Comparison of ENCODE assay signal across 25 cellular contexts in the genomic region with DNA sequence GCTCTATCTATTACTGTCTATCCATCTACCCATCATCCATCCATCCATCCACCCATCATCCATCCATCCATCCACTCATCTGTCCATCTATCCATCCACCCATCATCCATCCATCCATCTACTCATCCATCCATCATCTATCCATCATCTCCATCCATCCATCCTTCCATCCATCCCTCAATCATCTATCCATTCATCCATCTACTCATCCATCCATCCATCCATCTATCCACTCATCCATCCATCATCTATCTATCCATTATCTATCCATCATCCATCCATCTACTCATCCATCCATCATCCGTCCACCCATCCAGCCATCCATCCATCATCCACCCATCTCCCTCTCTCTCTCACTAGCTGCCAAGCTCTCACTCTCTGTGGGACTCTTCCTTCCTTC. TPM values are rescaled to one million over a fixed set of nuclear protein-coding genes. Genes with fewer than 3 reads are reported as not detected.
A peak's percentile ranks its signal among the peaks of the same experiment; 100 is the strongest.
DNase-seq lines count a peak whose midpoint lies in the region; ATAC-seq and TF ChIP-seq lines count a peak whose summit lies in the region.
"Had no signal": no experiment of that assay in that cellular context is flagged by ENCODE, and none has a peak within 500 bp of the region (broad histone marks: within the 10 kb centered on the region; RNA-seq: fewer than 3 reads in every experiment).

No MANE protein-coding gene starts in this region.

- BruUV-seq in IMR-90 (replicated peaks; lab: Mats Ljungman, UMichigan) = no TSS peak

- TF ChIP-seq CTCF in IMR-90 (conservative IDR thresholded peaks at IDR 0.05; ENCODE audit: low read depth, low read length) = no peak
- no peak for TF ChIP-seq CTCF in endothelial cell (IDR thresholded peaks at IDR 0.05; ENCODE audit: unreplicated experiment)

- TF ChIP-seq POLR2A in IMR-90 (IDR thresholded peaks at IDR 0.05; ENCODE audit: low read depth, low read length) = no peak

- H3K4me3 ChIP-seq in IMR-90 (ENCODE audit: insufficient read depth, low read depth, low read length) = no peak overlapping the region
- H3K4me3 ChIP-seq: GM23248, SJSA1 had no signal

- H3K4me2 ChIP-seq in IMR-90 (ENCODE audit: low read depth, low read length) = no peak overlapping the region

- no peak overlapping the region for H2BK20ac ChIP-seq in IMR-90 (ENCODE audit: low read depth, low read length)

- H4K5ac ChIP-seq in IMR-90 (ENCODE audit: low read depth, low read length) = no peak overlapping the region

- H2AK5ac ChIP-seq in IMR-90 (ENCODE audit: low read depth, low read length) = no peak overlapping the region

- POLR2A ChIA-PET in IMR-90 (lab: Charles Lee; ENCODE audit: unreplicated experiment) = no interaction called here

- no peak overlapping the region for H3K9ac ChIP-seq in IMR-90 (ENCODE audit: low read depth, low read length)
- H3K9ac ChIP-seq: GM23248 had no signal

- H2AFZ ChIP-seq in IMR-90 (replicated peaks; ENCODE audit: low read length, poor library complexity) = no peak overlapping the region
- H2AFZ ChIP-seq: GM23248 had no signal

- H3K9me1 ChIP-seq in IMR-90 (ENCODE audit: insufficient read depth, low read length) = no peaks in the 10 kb centered on the region; the same call in 1 of the 2 replicates

- H3K9me3 Mint-ChIP-seq in stimulated activated naive CD8-positive, alpha-beta T cell treated with anti-CD3 and anti-CD28 coated beads, Interleukin-15, amount 100 ng/mL, for 72 hours = no peaks in the 10 kb centered on the region
- no peaks in the 10 kb centered on the region for H3K9me3 Mint-ChIP-seq in endothelial cell (ENCODE audit: unreplicated experiment)
- H3K9me3 Mint-ChIP-seq: IgD-negative memory B cell had no signal

- dilution Hi-C loops in IMR-90 (cut with HindIII; ENCODE audit: low sequenced_read_pairs, unreplicated experiment) = no loop called here

- H3K27me3 Mint-ChIP-seq in stimulated activated naive CD8-positive, alpha-beta T cell treated with anti-CD3 and anti-CD28 coated beads, Interleukin-15, amount 100 ng/mL, for 72 hours = no peaks in the 10 kb centered on the region
- peaks cover 3% of the 10 kb centered on the region for H3K27me3 Mint-ChIP-seq in endothelial cell (ENCODE audit: unreplicated experiment)
- H3K27me3 Mint-ChIP-seq: B cell, IgD-negative memory B cell had no signal

- no peaks in the 10 kb centered on the region for H3K9me3 ChIP-seq in IMR-90 (ENCODE audit: control insufficient read depth, insufficient read depth, low read length)
- H3K9me3 ChIP-seq: SJSA1 had no signal

- no peak overlapping the region for H3K18ac ChIP-seq in IMR-90 (ENCODE audit: low read depth, low read length)

- H3K4me1 Mint-ChIP-seq in stimulated activated naive CD8-positive, alpha-beta T cell treated with anti-CD3 and anti-CD28 coated beads, Interleukin-15, amount 100 ng/mL, for 72 hours = peaks cover 4% of the 10 kb centered on the region
- H3K4me1 Mint-ChIP-seq in endothelial cell (ENCODE audit: unreplicated experiment) = no peaks in the 10 kb centered on the region
- H3K4me1 Mint-ChIP-seq: B cell, IgD-negative memory B cell had no signal

- intact Hi-C loops in IMR-90 (cut with micrococcal nuclease) = no loop called here

- H3K27ac ChIP-seq in IMR-90 (ENCODE audit: insufficient read depth, low read length) = no peak overlapping the region
- H3K27ac ChIP-seq: C4-2B, GM23248, SJSA1 had no signal

- H3K36me3 ChIP-seq in IMR-90 (ENCODE audit: control insufficient read depth, insufficient read depth, low read length) = peaks cover 38% of the 10 kb centered on the region

- no peak for DNase-seq in stimulated activated naive CD8-positive, alpha-beta T cell treated with anti-CD3 and anti-CD28 coated beads, Interleukin-15, amount 100 ng/mL, for 72 hours
- no peak for DNase-seq in stimulated activated naive CD8-positive, alpha-beta T cell treated with anti-CD3 and anti-CD28 coated beads, Interleukin-15, Interleukin-2, amounts not matched to agents 100 U/mL and 50 U/mL, for 24 hours
- DNase-seq in IMR-90 (no peak), endothelial cell (ENCODE audit: low spot score) (no peak), AG08395 (ENCODE audit: low spot score) (no peak), NCI-H2196 (lab: John Stamatoyannopoulos, UW; ENCODE audit: unreplicated experiment) (no peak)
- DNase-seq: Calu3, DMS79 treated with DMSO at 0.1 percent for 48 hours, GF-D8, GM23248, H7, NCI-H1092, NCI-H1417 treated with DMSO at 0.1 percent for 48 hours, NCI-H1694 treated with DMSO at 0.1 percent for 48 hours, NCI-H2081, NCI-H226, NCI-H510A, NCI-H69, Right ventricle myocardium superior, RPMI8226 had no signal

- no peak overlapping the region for H3K4me3 Mint-ChIP-seq in stimulated activated naive CD8-positive, alpha-beta T cell treated with anti-CD3 and anti-CD28 coated beads, Interleukin-15, amount 100 ng/mL, for 72 hours
- peak overlapping the region; percentile 9 for H3K4me3 Mint-ChIP-seq in endothelial cell (ENCODE audit: unreplicated experiment)
- H3K4me3 Mint-ChIP-seq: B cell, IgD-negative memory B cell had no signal

- no peak overlapping the region for H2BK15ac ChIP-seq in IMR-90 (ENCODE audit: low read depth, low read length)

- H4K91ac ChIP-seq in IMR-90 (ENCODE audit: insufficient read depth, low read depth, low read length) = no peak overlapping the region

- ATAC-seq in stimulated activated naive CD8-positive, alpha-beta T cell treated with anti-CD3 and anti-CD28 coated beads, Interleukin-15, amount 100 ng/mL, for 72 hours = no peak
- no peak for ATAC-seq in stimulated activated naive CD8-positive, alpha-beta T cell treated with anti-CD3 and anti-CD28 coated beads, Interleukin-15, Interleukin-2, amounts not matched to agents 100 U/mL and 50 U/mL, for 24 hours
- ATAC-seq in IMR-90 (ENCODE audit: low read depth) = no peak
- no peak for ATAC-seq in HG02870 (IDR thresholded peaks at IDR 0.05; ENCODE audit: unreplicated experiment)

- H3K23ac ChIP-seq in IMR-90 (ENCODE audit: low read depth, low read length) = no peak overlapping the region

- H2BK120ac ChIP-seq in IMR-90 (ENCODE audit: low read depth, low read length) = no peak overlapping the region

- H3K27me3 ChIP-seq in IMR-90 (ENCODE audit: control insufficient read depth, insufficient read depth, low read length) = no peaks in the 10 kb centered on the region
- H3K27me3 ChIP-seq: SJSA1 had no signal

- H3K36me3 Mint-ChIP-seq in endothelial cell (ENCODE audit: low read depth, unreplicated experiment) = peaks cover 11% of the 10 kb centered on the region

- peak overlapping the region; percentile 26 for H2BK5ac ChIP-seq in IMR-90 (ENCODE audit: low read depth, low read length, poor library complexity, severe bottlenecking)

- H3K4me1 ChIP-seq in IMR-90 (ENCODE audit: control insufficient read depth, insufficient read depth, low read length) = no peaks in the 10 kb centered on the region
- H3K4me1 ChIP-seq: SJSA1 had no signal

- no peak for TF ChIP-seq RAD21 in IMR-90 (IDR thresholded peaks at IDR 0.05; ENCODE audit: low read length)

- H3K27ac Mint-ChIP-seq in stimulated activated naive CD8-positive, alpha-beta T cell treated with anti-CD3 and anti-CD28 coated beads, Interleukin-15, amount 100 ng/mL, for 72 hours = peak overlapping the region; percentile 0
- no peak overlapping the region for H3K27ac Mint-ChIP-seq in endothelial cell (ENCODE audit: unreplicated experiment)
- H3K27ac Mint-ChIP-seq: B cell, IgD-negative memory B cell had no signal

- H3K79me1 ChIP-seq in IMR-90 (ENCODE audit: low read depth in 1 of 2, low read length in 2 of 2) = peaks cover 18 to 56% of the 10 kb centered on the region in 2 experiments

- WGBS in IMR-90 (ENCODE audit: extremely low coverage in 2 of 2, insufficient read length in 1 of 2), 2 experiments = 100% methylated on average over 1 of the region's 1 CpG

- in situ Hi-C loops in IMR-90 (cut with MboI; ENCODE audit: low sequenced_read_pairs) = no loop called here

- H4K8ac ChIP-seq in IMR-90 (ENCODE audit: low read depth in 2 of 2, low read length in 2 of 2) = no peak overlapping the region

- no peak overlapping the region for H2AK9ac ChIP-seq in IMR-90 (replicated peaks; ENCODE audit: low read depth, low read length, poor library complexity)

- no peak overlapping the region for H3K56ac ChIP-seq in IMR-90 (ENCODE audit: extremely low read depth, insufficient read depth, low read length)

- H3K14ac ChIP-seq in IMR-90 (replicated peaks; ENCODE audit: low read depth, low read length) = no peak overlapping the region

- CTCF ChIA-PET in IMR-90 (lab: Yijun Ruan, JAX) = no interaction called here

- H3K4ac ChIP-seq in IMR-90 (ENCODE audit: low read depth, low read length) = no peak overlapping the region

- peaks cover 38% of the 10 kb centered on the region for H4K20me1 ChIP-seq in IMR-90 (ENCODE audit: insufficient read depth, low read length)

TF ChIP-seq in IMR-90, 13 proteins besides CTCF, POLR2A, EP300 and RAD21 (continues in another document):
- TF ChIP-seq FOS (IDR thresholded peaks at IDR 0.05; ENCODE audit: low read depth, low read length) (no peak), USF2 (IDR thresholded peaks at IDR 0.05; ENCODE audit: low read depth, low read length) (no peak), SMC3 (IDR thresholded peaks at IDR 0.05; ENCODE audit: low read depth, low read length) (no peak), MAFK (IDR thresholded peaks at IDR 0.05; ENCODE audit: low read depth, low read length) (no peak), RFX5 (IDR thresholded peaks at IDR 0.05; ENCODE audit: low read depth, low read length) (no peak), MXI1 (IDR thresholded peaks at IDR 0.05; ENCODE audit: borderline replicate concordance, low read depth, low read length) (no peak)

RNA-seq across cellular contexts. Expression of gene TIMM13, which starts 13.1 kb away (rescaled TPM):
- total RNA-seq in IMR-90 (2012; rRNA removed) (21.0 and 29.2 TPM in 2 replicates), endothelial cell (ENCODE audit: unreplicated experiment) (117 TPM)
- 62.3 and 93.7 TPM in 2 replicates for polyA plus RNA-seq in IMR-90 (2012; rRNA removed)
- 73.2 and 85.8 TPM in 2 replicates for polyA plus RNA-seq in IMR-90 (2012; cell fraction: cytosol; rRNA removed)
- polyA plus RNA-seq in IMR-90 (2012; cell fraction: nucleus; rRNA removed; ENCODE audit: low replicate concordance) = 30.1 and 56.4 TPM in 2 replicates

RNA-seq across cellular contexts. Expression of gene LMNB2, which starts 16.2 kb away (rescaled TPM):
- total RNA-seq in IMR-90 (2012; rRNA removed) = 104 and 108 TPM in 2 replicates
- 106 and 117 TPM in 2 replicates for polyA plus RNA-seq in IMR-90 (2012; rRNA removed)
- 57.0 and 66.3 TPM in 2 replicates for polyA plus RNA-seq in IMR-90 (2012; cell fraction: cytosol; rRNA removed)
- polyA plus RNA-seq in IMR-90 (2012; cell fraction: nucleus; rRNA removed; ENCODE audit: low replicate concordance) = 88.6 and 109 TPM in 2 replicates
- total RNA-seq in endothelial cell (ENCODE audit: unreplicated experiment) = 49.6 TPM

RNA-seq across cellular contexts. Expression of gene GADD45B, which starts 35.4 kb away (rescaled TPM):
- 28.1 and 30.1 TPM in 2 replicates for total RNA-seq in IMR-90 (2012; rRNA removed)
- polyA plus RNA-seq in IMR-90 (2012; rRNA removed) = 84.0 and 106 TPM in 2 replicates
- polyA plus RNA-seq in IMR-90 (2012; cell fraction: cytosol; rRNA removed) = 70.3 and 87.0 TPM in 2 replicates
- 301 and 400 TPM in 2 replicates for polyA plus RNA-seq in IMR-90 (2012; cell fraction: nucleus; rRNA removed; ENCODE audit: low replicate concordance)
- total RNA-seq in endothelial cell (ENCODE audit: unreplicated experiment) = 1.2 TPM

Comparison
In these comparisons a context has a peak if more than half of its experiments do, and no peak if none do; other contexts are left out.
1. RNA of gene GADD45B, which starts 35.4 kb away (total RNA-seq): 28.1 to 30.1 TPM in IMR-90; 1.2 TPM in endothelial cell (single experiment); every median in the first group is over 10 times any median in the second.